26 cellular contexts compared by ENCODE assay signal in the genomic region with DNA sequence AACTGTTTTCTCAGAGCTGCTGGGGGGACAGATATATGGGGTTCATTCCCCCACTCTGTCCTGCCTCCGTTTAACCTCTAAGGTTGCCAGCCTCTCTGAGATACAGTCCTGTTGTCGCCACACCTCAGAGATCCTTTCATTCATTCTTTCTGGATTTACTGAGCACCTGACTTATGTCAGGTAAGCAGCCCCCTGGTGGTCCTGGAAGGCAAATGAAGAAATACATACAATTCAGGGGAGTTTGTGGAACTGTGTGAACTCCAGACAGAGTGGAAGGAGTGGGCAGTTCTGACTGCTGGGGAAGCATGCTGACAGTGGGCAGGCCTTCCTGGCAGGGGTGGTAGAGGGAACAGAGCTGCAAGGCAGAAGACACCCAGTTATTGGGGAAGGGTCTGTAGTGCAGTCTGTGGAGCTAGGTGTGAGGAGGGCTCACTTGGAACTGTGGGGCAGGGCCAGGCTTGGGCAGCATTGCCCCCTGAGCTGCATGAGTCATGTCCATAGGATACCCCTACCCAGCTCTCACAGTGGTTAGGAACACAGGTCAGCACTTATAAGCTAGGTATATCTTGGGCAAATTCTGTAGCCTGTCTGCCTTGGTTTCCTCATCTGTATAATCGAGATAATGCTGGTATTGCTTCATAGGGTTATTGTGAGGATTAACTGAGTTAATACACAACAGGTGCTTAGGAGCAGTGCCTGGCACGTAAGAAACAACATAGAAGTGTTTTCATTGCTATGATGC. TPM values are rescaled to one million over a fixed set of nuclear protein-coding genes. Genes with fewer than 3 reads are reported as not detected.
DNase-seq lines count a peak whose midpoint lies in the region; ATAC-seq and TF ChIP-seq lines count a peak whose summit lies in the region.
"Had no signal": no experiment of that assay in that cellular context is flagged by ENCODE, and none has a peak within 500 bp of the region (broad histone marks: within the 10 kb centered on the region; RNA-seq: fewer than 3 reads in every experiment).

No MANE protein-coding gene starts in this region.

- no peaks in the 10 kb centered on the region for H3K36me3 ChIP-seq in Loucy (ENCODE audit: insufficient read depth, low read length)
- H3K36me3 ChIP-seq in RWPE2 (ENCODE audit: low read depth): peaks cover 18% of the 10 kb centered on the region
- H3K36me3 ChIP-seq: HAP-1 had no signal

- TF ChIP-seq CTCF in Loucy (conservative IDR thresholded peaks at IDR 0.05; ENCODE audit: low read length) (peak; percentile 37; the same call in 1 of the 2 replicates), RWPE2 (IDR thresholded peaks at IDR 0.05; ENCODE audit: poor library complexity, severe bottlenecking) (no peak), nephron progenitor cell (IDR thresholded peaks at IDR 0.05) (no peak)

- intact Hi-C loops in posterior vena cava (cut with DNase I): no loop called here

- H3K4me3 Mint-ChIP-seq in nephron progenitor cell: no peak overlapping the region
- H3K4me3 Mint-ChIP-seq: CD4-positive, CD25-positive, alpha-beta regulatory T cell had no signal

- H3K27ac Mint-ChIP-seq in nephron progenitor cell: no peak overlapping the region

- H3K4me1 Mint-ChIP-seq in nephron progenitor cell: peaks cover 7% of the 10 kb centered on the region

- no peaks in the 10 kb centered on the region for H3K4me1 ChIP-seq in Loucy (ENCODE audit: insufficient read depth, low read length, poor library complexity, severe bottlenecking)
- H3K4me1 ChIP-seq in RWPE2 (ENCODE audit: insufficient read depth, poor library complexity, severe bottlenecking): peaks cover 11% of the 10 kb centered on the region
- H3K4me1 ChIP-seq: HAP-1 had no signal

- H3K27me3 ChIP-seq in Loucy (ENCODE audit: insufficient read depth, low read length, poor library complexity, severe bottlenecking) (no peaks in the 10 kb centered on the region), RWPE2 (ENCODE audit: insufficient read depth, poor library complexity, severe bottlenecking) (no peaks in the 10 kb centered on the region)

- H3K9me3 ChIP-seq in Loucy (ENCODE audit: insufficient read depth, low read depth, low read length): no peaks in the 10 kb centered on the region
- H3K9me3 ChIP-seq in RWPE2 (ENCODE audit: severe bottlenecking): no peaks in the 10 kb centered on the region
- H3K9me3 ChIP-seq: HAP-1 had no signal

- H3K9me2 ChIP-seq in Loucy (replicated peaks; ENCODE audit: low read depth, low read length): no peaks in the 10 kb centered on the region

- no peak overlapping the region for H2AFZ ChIP-seq in Loucy (ENCODE audit: low read length)
- H2AFZ ChIP-seq: GM23248, PC-9 had no signal

- peaks cover 22% of the 10 kb centered on the region for H3K9me3 Mint-ChIP-seq in nephron progenitor cell

- peaks cover 7% of the 10 kb centered on the region for H3K27me3 Mint-ChIP-seq in nephron progenitor cell (ENCODE audit: low read depth, poor library complexity)
- H3K27me3 Mint-ChIP-seq: CD4-positive, CD25-positive, alpha-beta regulatory T cell had no signal

- H3K36me3 Mint-ChIP-seq in nephron progenitor cell (ENCODE audit: low read depth): peaks cover 52% of the 10 kb centered on the region

- H3K4me2 ChIP-seq in Loucy (ENCODE audit: low read depth, low read length, poor library complexity, severe bottlenecking): no peak overlapping the region
- H3K4me2 ChIP-seq: PC-9 had no signal

- H3K9ac ChIP-seq in Loucy (ENCODE audit: low read depth, low read length, poor library complexity, severe bottlenecking): no peak overlapping the region
- H3K9ac ChIP-seq: GM23248 had no signal

- H3K4me3 ChIP-seq in Loucy (ENCODE audit: low read length, poor library complexity, severe bottlenecking) (no peak overlapping the region), RWPE2 (ENCODE audit: severe bottlenecking) (no peak overlapping the region)
- H3K4me3 ChIP-seq: GM23248, HAP-1, PC-9 had no signal

- DNase-seq in activated effector memory CD4-positive, alpha-beta T cell treated with anti-CD3 and anti-CD28 coated beads, Interleukin-2, amount 50 U/mL, for 16 hours: peak; percentile 21
- no peak for DNase-seq in activated effector memory CD4-positive, alpha-beta T cell treated with Interleukin-2 at 50 U/mL for 16 hours
- DNase-seq in RWPE2 (ENCODE audit: low spot score) (peak; percentile 54), posterior vena cava (ENCODE audit: low spot score) (peak; percentile 46), NCI-H128 (lab: John Stamatoyannopoulos, UW; ENCODE audit: unreplicated experiment) (no peak), nephron progenitor cell (no peak)
- DNase-seq: CD4-positive, CD25-positive, alpha-beta regulatory T cell; DMS153; DND-41; GM23248; Kasumi-1; MV-4-11; NCI-H1417 treated with DMSO at 0.1 percent for 48 hours; NCI-H1694 treated with DMSO at 0.1 percent for 48 hours; NCI-H2081; NCI-H226; NCI-H510A; PC-9; Right ventricle myocardium superior had no signal

- H3K27ac ChIP-seq in RWPE2 (ENCODE audit: poor library complexity, severe bottlenecking): no peak overlapping the region
- H3K27ac ChIP-seq: GM23248, PC-9 had no signal

- no peaks in the 10 kb centered on the region for H3F3A ChIP-seq in Loucy (ENCODE audit: low read depth)

- ATAC-seq in RWPE2 (ENCODE audit: low read depth) (no peak), GM19351 (IDR thresholded peaks at IDR 0.05; ENCODE audit: unreplicated experiment) (no peak)

- no peaks in the 10 kb centered on the region for H3K79me2 ChIP-seq in Loucy (ENCODE audit: insufficient read depth, low read length)

- no peaks in the 10 kb centered on the region for H4K20me1 ChIP-seq in Loucy (ENCODE audit: insufficient read depth, low read length, poor library complexity, severe bottlenecking)

RNA-seq across cellular contexts. Expression of a gene that starts 12.8 kb away (rescaled TPM):
- 1 to 10 TPM in 1 of 2 donors, under 1 TPM in 1; 0.76 to 1.3 TPM for total RNA-seq in posterior vena cava
- total RNA-seq: A172; GM23248; RPMI7951; SK-MEL-5; T-helper 1 cell treated with Interleukin-12 subunit alpha and Interleukin-12 subunit beta and Interleukin-4 antibody, amounts not matched to agents 30 ng/mL and 1 ng/mL, for 36 hours had no signal

RNA-seq across cellular contexts. Expression of a gene that starts 38.5 kb away (rescaled TPM):
- 1 to 10 TPM; 6.7 to 7.1 TPM for total RNA-seq in posterior vena cava

RNA-seq across cellular contexts. Expression of a gene that starts 44.7 kb away (rescaled TPM):
- 10 to 100 TPM; 26.7 to 30.1 TPM for total RNA-seq in posterior vena cava

Comparison
In these comparisons a context has a peak if more than half of its experiments do, and no peak if none do; other contexts are left out.
1. DNase-seq: peak in activated effector memory CD4-positive, alpha-beta T cell treated with anti-CD3 and anti-CD28 coated beads, Interleukin-2, amount 50 U/mL, for 16 hours (single experiment), RWPE2 (single experiment) and posterior vena cava (single experiment); none in activated effector memory CD4-positive, alpha-beta T cell treated with Interleukin-2 at 50 U/mL for 16 hours (single experiment), NCI-H128 (single experiment) and nephron progenitor cell (single experiment).